8 cellular contexts compared by ENCODE assay signal in genomic region chr14:67619446-67620216, GRCh38. TPM values are rescaled to one million over a fixed set of nuclear protein-coding genes. Genes with fewer than 3 reads are reported as not detected.
DNase-seq lines count a peak whose midpoint lies in the region; ATAC-seq and TF ChIP-seq lines count a peak whose summit lies in the region.

Gene ARG2 (plus strand): TSS chr14:67619920. CDS start chr14:67619978, 58 bp downstream.

- H3K27me3 ChIP-seq in A673 (replicated peaks; ENCODE audit: insufficient read depth, low read depth, low read length, poor library complexity) (no peaks in the 10 kb centered on the region), mammary epithelial cell (ENCODE audit: insufficient read depth, low read length) (no peaks in the 10 kb centered on the region), iPS-20b (ENCODE audit: insufficient read depth, low read length) (peaks cover 27% of the 10 kb centered on the region)

- POLR2A ChIA-PET in A673 (lab: Charles Lee; ENCODE audit: low non-redundant PET), result interaction anchor here (0.9 kb wide), 1 partner anchor 47 kb away, joined by 4 read pairs; no protein-coding TSS in a partner anchor

- H3K9me3 ChIP-seq in A673 (ENCODE audit: low read depth, low read length, poor library complexity, severe bottlenecking) (no peaks in the 10 kb centered on the region), mammary epithelial cell (replicated peaks; ENCODE audit: insufficient read depth, low read length) (no peaks in the 10 kb centered on the region), iPS-20b (ENCODE audit: insufficient read depth, low read depth, low read length) (no peaks in the 10 kb centered on the region)

- H3K36me3 ChIP-seq in A673 (ENCODE audit: insufficient read depth, low read length, poor library complexity, severe bottlenecking), result no peaks in the 10 kb centered on the region
- no peaks in the 10 kb centered on the region for H3K36me3 ChIP-seq in mammary epithelial cell (ENCODE audit: insufficient read depth, low read length)
- H3K36me3 ChIP-seq in iPS-20b (ENCODE audit: insufficient read depth, low read depth, low read length), result peaks cover 8% of the 10 kb centered on the region

- DNase-seq in A673 (ENCODE audit: low spot score), result peak; percentile 95
- peak; percentile 99 for DNase-seq in NCI-H2171 (lab: John Stamatoyannopoulos, UW)
- peak; percentile 95 for DNase-seq in mammary epithelial cell

- H3K4me3 ChIP-seq in A673 (ENCODE audit: low read depth, low read length, poor library complexity, severe bottlenecking), result peak within 1 kb of the TSS; percentile 69
- peak within 1 kb of the TSS; percentile 73 to 85 (median 81) for H3K4me3 ChIP-seq in mammary epithelial cell (replicated peaks in 1 of 3; ENCODE audit: insufficient read depth in 1 of 3, low read depth in 2 of 3, low read length in 3 of 3)
- peak within 1 kb of the TSS; percentile 91 for H3K4me3 ChIP-seq in iPS-20b (ENCODE audit: low read length)
- H3K4me3 ChIP-seq in skin epidermis, result peak within 1 kb of the TSS; percentile 37 to 63 (median 53)

- BruUV-seq in A673 (replicated peaks; lab: Mats Ljungman, UMichigan) (no TSS peak), mammary epithelial cell (replicated peaks; lab: Mats Ljungman, UMichigan) (no TSS peak)

- 4% methylated on average over 22 of the region's 62 CpGs for WGBS in mammary epithelial cell (ENCODE audit: low coverage, missing lambda C conversion rate)

- intact Hi-C loops in A673 (cut with micrococcal nuclease; ENCODE audit: unreplicated experiment) (loop anchor here (2.0 kb wide), 1 partner anchor 47 kb away; no protein-coding TSS in a partner anchor), mammary epithelial cell (cut with micrococcal nuclease) (loop anchor here (2.0 kb wide), 1 partner anchor 75 kb away; the partner anchor contains the start of gene RDH11)

- H2AFZ ChIP-seq in mammary epithelial cell (ENCODE audit: low read depth, low read length), result peak within 1 kb of the TSS; percentile 99

- TF ChIP-seq CTCF in A673 (conservative IDR thresholded peaks at IDR 0.05; ENCODE audit: low read depth, low read length), result no peak; the same call in 1 of the 2 replicates
- 0 out of 2 replicates have a peak, but pooled peaks have one; percentile 15 for TF ChIP-seq CTCF in VCaP (conservative IDR thresholded peaks at IDR 0.05)
- peak in 1 of 2 donors; percentile 13 for TF ChIP-seq CTCF in mammary epithelial cell (conservative IDR thresholded peaks at IDR 0.05 in 1 of 2, IDR thresholded peaks at IDR 0.05 in 1 of 2; ENCODE audit: extremely low read depth in 1 of 2, insufficient read depth in 1 of 2, low read depth in 1 of 2, low read length in 2 of 2)

- no peaks in the 10 kb centered on the region for H4K20me1 ChIP-seq in mammary epithelial cell (ENCODE audit: insufficient read depth, low read length)

- H3K9ac ChIP-seq in mammary epithelial cell (ENCODE audit: insufficient read depth, low read length) (peak within 1 kb of the TSS; percentile 76), iPS-20b (ENCODE audit: low read depth, low read length) (peak within 1 kb of the TSS; percentile 83)

- peaks cover 31% of the 10 kb centered on the region for H3K4me1 ChIP-seq in A673 (ENCODE audit: insufficient read depth, low read length, poor library complexity, severe bottlenecking)
- H3K4me1 ChIP-seq in mammary epithelial cell (ENCODE audit: insufficient read depth, low read length), result peaks cover 28% of the 10 kb centered on the region
- peaks cover 12% of the 10 kb centered on the region; the same call in 1 of the 2 replicates for H3K4me1 ChIP-seq in iPS-20b (ENCODE audit: insufficient read depth, low read length)

- peak; percentile 96 for ATAC-seq in GM18867 (IDR thresholded peaks at IDR 0.05; ENCODE audit: unreplicated experiment)
- ATAC-seq in HG03103 (IDR thresholded peaks at IDR 0.05; ENCODE audit: low read depth, unreplicated experiment), result peak; percentile 87

- H3K27ac ChIP-seq in A673 (ENCODE audit: low read depth, low read length, poor library complexity, severe bottlenecking) (peak within 1 kb of the TSS; percentile 30), VCaP (peak within 1 kb of the TSS; percentile 77), mammary epithelial cell (ENCODE audit: insufficient read depth, low read depth, low read length) (peak within 1 kb of the TSS; percentile 69), iPS-20b (ENCODE audit: low read length) (no peak within 1 kb of the TSS), skin epidermis (peak within 1 kb of the TSS in 9 of 21 experiments; percentile 6 to 68 (median 28))

- in situ Hi-C loops in mammary epithelial cell (cut with MboI; ENCODE audit: low sequenced_read_pairs in 2 of 2), result loop anchor here (5.0 to 10.0 kb wide), 2 partner anchors 48 to 85 kb away; partner anchors contain the start of gene RDH12 (in 1 of the 2)

- dilution Hi-C loops in mammary epithelial cell (cut with HindIII; ENCODE audit: low sequenced_read_pairs), result no loop called here

- H3K4me2 ChIP-seq in mammary epithelial cell (ENCODE audit: insufficient read depth, low read depth, low read length), result peak within 1 kb of the TSS; percentile 87

- H3K79me2 ChIP-seq in mammary epithelial cell (ENCODE audit: insufficient read depth, low read length), result no peaks in the 10 kb centered on the region

- CTCF ChIA-PET in A673 (lab: Charles Lee) (interaction anchor here (1.1 to 2.4 kb wide), 4 partner anchors 20 to 85 kb away, joined by 3 to 27 read pairs (median 10); partner anchors contain the start of genes PIGH and RDH11), mammary epithelial cell (lab: Charles Lee; ENCODE audit: low non-redundant PET) (interaction anchor here (0.5 to 1.9 kb wide), 6 partner anchors 17 to 85 kb away, joined by 3 to 19 read pairs (median 7); partner anchors contain the start of gene PIGH)

RNA-seq across cellular contexts. Expression of gene ARG2, which starts in this region (rescaled TPM):
- total RNA-seq in A673 (2021) (32.1 and 35.6 TPM in 2 replicates), mammary epithelial cell (10 to 100 TPM in 1 of 2 donors, 1 to 10 TPM in 1; 5.0 to 19.1 TPM)
- 10.8 TPM for polyA plus RNA-seq in mammary epithelial cell
- 28.3 TPM for polyA minus RNA-seq in mammary epithelial cell
